ENCODE assay signal across 26 cellular contexts in the genomic region with DNA sequence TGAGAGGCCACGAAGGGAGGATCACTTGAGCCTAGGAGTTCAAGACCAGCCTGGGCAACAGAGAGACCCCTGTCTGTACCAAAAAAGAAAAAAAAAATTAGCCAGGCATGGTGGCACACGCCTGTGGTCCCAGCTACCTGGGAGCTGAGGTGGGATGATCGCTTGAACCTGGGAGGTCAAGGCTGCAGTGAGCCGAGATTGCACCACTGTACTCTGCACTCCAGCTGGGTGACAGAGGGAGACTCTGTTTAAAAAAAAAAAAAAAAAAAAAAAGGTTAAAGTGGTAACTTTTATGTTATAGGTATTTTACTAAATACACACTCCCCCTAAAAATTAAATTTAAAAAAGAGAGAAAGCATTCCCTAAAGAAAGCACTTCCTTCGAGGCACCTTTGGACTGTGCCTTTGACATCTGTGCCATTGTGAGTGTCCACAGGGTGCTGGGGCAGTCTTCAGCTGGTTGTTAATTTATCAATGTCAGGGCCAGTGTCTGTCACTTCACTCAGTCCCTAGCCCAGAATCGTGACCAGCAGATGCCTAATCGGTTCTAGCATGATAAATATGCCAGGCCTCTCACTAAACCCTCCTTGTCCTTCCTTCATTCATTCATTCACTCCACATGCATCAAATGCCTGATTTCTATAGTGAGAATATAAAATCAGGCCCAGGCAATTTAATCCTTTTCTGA.
DNase-seq lines count a peak whose midpoint lies in the region; ATAC-seq, FAIRE-seq and TF ChIP-seq lines count a peak whose summit lies in the region.
"Had no signal": no experiment of that assay in that cellular context is flagged by ENCODE, and none has a peak within 500 bp of the region (broad histone marks: within the 10 kb centered on the region; RNA-seq: fewer than 3 reads in every experiment).

No MANE protein-coding gene starts in this region.

- in situ Hi-C loops in HepG2 (cut with HindIII; ENCODE audit: extremely low pct_ligation_motif_present, low pct_unique_long_range_greater_than_20kb) = no loop called here

- no peak overlapping the region for H3K27ac ChIP-seq in HepG2 (ENCODE audit: extremely low read length, insufficient read depth, low read length)
- H3K27ac ChIP-seq in right lobe of liver = no peak overlapping the region
- no peak overlapping the region for H3K27ac ChIP-seq in osteoblast (ENCODE audit: low read depth, low read length)
- no peak overlapping the region for H3K27ac ChIP-seq in coronary artery
- H3K27ac ChIP-seq: A549, PC-9, SJCRH30 had no signal

- H2AFZ ChIP-seq in HepG2 (ENCODE audit: low read length) (no peak overlapping the region), osteoblast (ENCODE audit: low read length) (no peak overlapping the region)
- H2AFZ ChIP-seq: PC-9 had no signal

- WGBS in HepG2 (ENCODE audit: low lambda C conversion rate) = 18% methylated on average over 7 of the region's 7 CpGs
- WGBS in right lobe of liver (ENCODE audit: insufficient coverage, low coverage, low lambda C conversion rate, missing lambda C conversion rate) = 45% methylated on average over 7 of the region's 7 CpGs

- no peak overlapping the region for H3K9ac ChIP-seq in HepG2 (ENCODE audit: insufficient read depth, low read depth, low read length)
- H3K9ac ChIP-seq: BLaER1 treated with 17β-estradiol and CSF1 and Interleukin-3, amounts not matched to agents 10 nM and 100 nM had no signal

- H3K9me3 ChIP-seq in HepG2 (ENCODE audit: low read length) = no peaks in the 10 kb centered on the region
- H3K9me3 ChIP-seq in right lobe of liver = no peaks in the 10 kb centered on the region
- H3K9me3 ChIP-seq in osteoblast (ENCODE audit: low read depth, low read length) = no peaks in the 10 kb centered on the region
- H3K9me3 ChIP-seq: A549; BLaER1 treated with 17β-estradiol and CSF1 and Interleukin-3, amounts not matched to agents 10 nM and 100 nM had no signal

- TF ChIP-seq RAD21 in HepG2 (CRISPR knock-in tag; IDR thresholded peaks at IDR 0.05) = no peak

- no peak for FAIRE-seq in HepG2 (lab: Jason Lieb, UNC)
- FAIRE-seq in H54 (lab: Jason Lieb, UNC) = no peak
- FAIRE-seq: A549, GM12878 had no signal

- no peak for TF ChIP-seq POLR2A in HepG2 (IDR thresholded peaks at IDR 0.05; ENCODE audit: insufficient read depth in 1 of 2, low read depth in 2 of 2, low read length in 2 of 2)
- no peak for TF ChIP-seq POLR2A in right lobe of liver (IDR thresholded peaks at IDR 0.05)
- no peak for TF ChIP-seq POLR2A in H54 (IDR thresholded peaks at IDR 0.05; ENCODE audit: low read depth, low read length)

- POLR2A ChIA-PET in HepG2 (lab: Yijun Ruan, JAX) = no interaction called here

- ATAC-seq in HepG2 (peak; percentile 83), right lobe of liver (no peak)
- ATAC-seq: A549, GM12878, Right ventricle myocardium inferior had no signal

- H4K20me1 ChIP-seq in HepG2 (ENCODE audit: insufficient read depth, low read length) = no peaks in the 10 kb centered on the region
- H4K20me1 ChIP-seq in osteoblast (ENCODE audit: insufficient read depth, low read length) = no peaks in the 10 kb centered on the region
- H4K20me1 ChIP-seq: BLaER1 treated with 17β-estradiol and CSF1 and Interleukin-3, amounts not matched to agents 10 nM and 100 nM had no signal

- TF ChIP-seq EP300 in HepG2 (IDR thresholded peaks at IDR 0.05; ENCODE audit: low read depth in 2 of 2, low read length in 2 of 2) (no peak), HepG2 (CRISPR knock-in tag; IDR thresholded peaks at IDR 0.05; ENCODE audit: borderline replicate concordance) (no peak)

- intact Hi-C loops in HepG2 (cut with micrococcal nuclease; ENCODE audit: unreplicated experiment) (no loop called here), right lobe of liver (cut with DNase I) (no loop called here)

- no peaks in the 10 kb centered on the region for H3K36me3 ChIP-seq in HepG2 (replicated peaks in 1 of 2; ENCODE audit: control insufficient read depth in 1 of 2, insufficient read depth in 2 of 2, low read length in 2 of 2)
- no peaks in the 10 kb centered on the region for H3K36me3 ChIP-seq in right lobe of liver
- H3K36me3 ChIP-seq in osteoblast (ENCODE audit: insufficient read depth, low read length) = no peaks in the 10 kb centered on the region
- H3K36me3 ChIP-seq: BLaER1 treated with 17β-estradiol and CSF1 and Interleukin-3, amounts not matched to agents 10 nM and 100 nM; SJCRH30 had no signal

- no peak overlapping the region for H3K4me3 ChIP-seq in HepG2 (replicated peaks in 1 of 3; ENCODE audit: insufficient read depth in 1 of 3, low read depth in 2 of 3, low read length in 3 of 3)
- H3K4me3 ChIP-seq in right lobe of liver = no peak overlapping the region
- H3K4me3 ChIP-seq in osteoblast (ENCODE audit: insufficient read depth, low read length) = no peak overlapping the region
- H3K4me3 ChIP-seq in coronary artery = no peak overlapping the region
- H3K4me3 ChIP-seq: A549; BLaER1 treated with 17β-estradiol and CSF1 and Interleukin-3, amounts not matched to agents 10 nM and 100 nM; GM12878; PC-9; SJCRH30 had no signal

- CTCF ChIA-PET in HepG2 (lab: Yijun Ruan, JAX; ENCODE audit: low intra/inter-chr PET ratio, low total read pairs) = interaction anchor here (1.8 kb wide), 1 partner anchor 70 kb away, joined by 4 read pairs; no protein-coding TSS in a partner anchor

- H3K4me1 ChIP-seq in HepG2 (ENCODE audit: insufficient read depth, low read length) (peaks cover 29% of the 10 kb centered on the region), right lobe of liver (no peaks in the 10 kb centered on the region), osteoblast (ENCODE audit: insufficient read depth, low read length) (no peaks in the 10 kb centered on the region)
- H3K4me1 ChIP-seq: A549 had no signal

- H3K79me2 ChIP-seq in HepG2 (ENCODE audit: insufficient read depth, low read length) (no peaks in the 10 kb centered on the region), osteoblast (ENCODE audit: insufficient read depth, low read length) (no peaks in the 10 kb centered on the region)

- TF ChIP-seq CTCF in HepG2 (CRISPR knock-in tag; IDR thresholded peaks at IDR 0.05) = no peak
- no peak for TF ChIP-seq CTCF in right lobe of liver (IDR thresholded peaks at IDR 0.05)
- TF ChIP-seq CTCF in osteoblast (IDR thresholded peaks at IDR 0.05; ENCODE audit: extremely low read depth, low read depth, low read length) = no peak
- TF ChIP-seq CTCF in coronary artery (IDR thresholded peaks at IDR 0.05) = no peak

- H3K27me3 ChIP-seq in HepG2 (ENCODE audit: control insufficient read depth in 1 of 2, insufficient read depth in 2 of 2, low read length in 2 of 2) = no peaks in the 10 kb centered on the region; a peak in 2 of 5 replicates
- H3K27me3 ChIP-seq in right lobe of liver = no peaks in the 10 kb centered on the region
- H3K27me3 ChIP-seq in osteoblast (ENCODE audit: insufficient read depth, low read length) = peaks cover 35% of the 10 kb centered on the region
- H3K27me3 ChIP-seq: BLaER1 treated with 17β-estradiol and CSF1 and Interleukin-3, amounts not matched to agents 10 nM and 100 nM; SJCRH30 had no signal

- BruUV-seq in HepG2 (replicated peaks; lab: Mats Ljungman, UMichigan) = no TSS peak

- DNase-seq in HepG2 (ENCODE audit: low spot score) (no peak), right lobe of liver (no peak), SK-N-DZ (ENCODE audit: low spot score) (peak; percentile 59), osteoblast (ENCODE audit: insufficient read length, low spot score, missing footprints) (peak; percentile 17), GM03348 (ENCODE audit: low spot score) (no peak), coronary artery (ENCODE audit: low spot score) (no peak), H54 (ENCODE audit: insufficient read length, low spot score) (no peak)
- DNase-seq: AML-193; CD4-positive, alpha-beta T cell; DMS53; GOT3; HCEC 1CT; KBM-7; NCI-H1105; NCI-H1436 treated with DMSO at 0.1 percent for 48 hours; NCI-H2029 treated with DMSO at 0.1 percent for 48 hours; NCI-H446 treated with DMSO at 0.1 percent for 48 hours; NCI-H526 treated with DMSO at 0.1 percent for 48 hours; NK-92 treated with Interleukin-12 subunit alpha and Interleukin-12 subunit beta, amount 100 ng/mL, for 24 hours; PC-9; SJCRH30; T-helper 1 cell had no signal

- H3K4me2 ChIP-seq in HepG2 (ENCODE audit: low read depth, low read length) (no peak overlapping the region), osteoblast (ENCODE audit: insufficient read depth, low read length) (no peak overlapping the region)
- H3K4me2 ChIP-seq: A549, PC-9 had no signal

TF ChIP-seq in HepG2, 621 proteins besides CTCF, POLR2A, EP300 and RAD21 (continues in another document):
- TF ChIP-seq, protein P1, sequence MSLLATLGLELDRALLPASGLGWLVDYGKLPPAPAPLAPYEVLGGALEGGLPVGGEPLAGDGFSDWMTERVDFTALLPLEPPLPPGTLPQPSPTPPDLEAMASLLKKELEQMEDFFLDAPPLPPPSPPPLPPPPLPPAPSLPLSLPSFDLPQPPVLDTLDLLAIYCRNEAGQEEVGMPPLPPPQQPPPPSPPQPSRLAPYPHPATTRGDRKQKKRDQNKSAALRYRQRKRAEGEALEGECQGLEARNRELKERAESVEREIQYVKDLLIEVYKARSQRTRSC (CRISPR knock-in tag; IDR thresholded peaks at IDR 0.05; ENCODE audit: low read depth) = no peak
- TF ChIP-seq TAF1 (CRISPR knock-in tag; IDR thresholded peaks at IDR 0.05) (no peak), MEIS1 (CRISPR knock-in tag; IDR thresholded peaks at IDR 0.05; ENCODE audit: borderline replicate concordance) (peak; percentile 52; the same call in 1 of the 2 replicates), HNF4A (CRISPR knock-in tag; IDR thresholded peaks at IDR 0.05) (peak; percentile 67)
- TF ChIP-seq, protein P2, sequence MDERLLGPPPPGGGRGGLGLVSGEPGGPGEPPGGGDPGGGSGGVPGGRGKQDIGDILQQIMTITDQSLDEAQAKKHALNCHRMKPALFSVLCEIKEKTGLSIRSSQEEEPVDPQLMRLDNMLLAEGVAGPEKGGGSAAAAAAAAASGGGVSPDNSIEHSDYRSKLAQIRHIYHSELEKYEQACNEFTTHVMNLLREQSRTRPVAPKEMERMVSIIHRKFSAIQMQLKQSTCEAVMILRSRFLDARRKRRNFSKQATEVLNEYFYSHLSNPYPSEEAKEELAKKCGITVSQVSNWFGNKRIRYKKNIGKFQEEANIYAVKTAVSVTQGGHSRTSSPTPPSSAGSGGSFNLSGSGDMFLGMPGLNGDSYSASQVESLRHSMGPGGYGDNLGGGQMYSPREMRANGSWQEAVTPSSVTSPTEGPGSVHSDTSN (CRISPR knock-in tag; IDR thresholded peaks at IDR 0.05) = peak; percentile 52; the same call in 1 of the 2 replicates
- TF ChIP-seq, protein P3, sequence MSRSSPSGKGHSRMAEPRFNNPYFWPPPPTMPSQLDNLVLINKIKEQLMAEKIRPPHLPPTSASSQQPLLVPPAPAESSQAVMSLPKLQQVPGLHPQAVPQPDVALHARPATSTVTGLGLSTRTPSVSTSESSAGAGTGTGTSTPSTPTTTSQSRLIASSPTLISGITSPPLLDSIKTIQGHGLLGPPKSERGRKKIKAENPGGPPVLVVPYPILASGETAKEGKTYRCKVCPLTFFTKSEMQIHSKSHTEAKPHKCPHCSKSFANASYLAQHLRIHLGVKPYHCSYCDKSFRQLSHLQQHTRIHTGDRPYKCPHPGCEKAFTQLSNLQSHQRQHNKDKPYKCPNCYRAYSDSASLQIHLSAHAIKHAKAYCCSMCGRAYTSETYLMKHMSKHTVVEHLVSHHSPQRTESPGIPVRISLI (CRISPR knock-in tag; IDR thresholded peaks at IDR 0.05; ENCODE audit: borderline replicate concordance) = peak; percentile 60; the same call in 1 of the 2 replicates

Comparison
In these comparisons a context has a peak if more than half of its experiments do, and no peak if none do; other contexts are left out.
1. DNase-seq: peak in SK-N-DZ (single experiment) and osteoblast (single experiment); none in HepG2 (single experiment), right lobe of liver (0 of 3), GM03348 (single experiment), coronary artery (single experiment) and H54 (single experiment).